18 cellular contexts compared by ENCODE assay signal in the genomic region with DNA sequence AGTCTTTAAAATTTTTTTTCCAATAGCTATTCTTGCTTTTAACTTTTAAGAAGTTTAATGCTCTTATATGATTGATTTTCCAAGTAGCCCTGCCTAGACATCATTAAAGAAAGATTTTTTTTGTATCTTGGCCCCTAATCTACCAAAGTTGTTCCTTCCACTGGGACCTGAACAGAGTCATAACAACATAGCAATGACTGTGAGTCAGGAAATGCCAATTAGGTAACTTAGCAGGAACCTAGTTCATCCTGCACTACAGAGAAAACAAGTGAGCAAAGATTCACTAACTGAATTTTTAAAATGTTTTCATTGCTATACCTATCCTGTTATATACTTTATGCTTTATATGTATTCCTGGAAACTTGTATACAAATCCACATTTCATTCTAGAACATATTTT.
A peak's percentile ranks its signal among the peaks of the same experiment; 100 is the strongest.
DNase-seq lines count a peak whose midpoint lies in the region; ATAC-seq and TF ChIP-seq lines count a peak whose summit lies in the region.
"Had no signal": no experiment of that assay in that cellular context is flagged by ENCODE, and none has a peak within 500 bp of the region (broad histone marks: within the 10 kb centered on the region; RNA-seq: fewer than 3 reads in every experiment).

No MANE protein-coding gene starts in this region.

- H3K23ac ChIP-seq in mesendoderm (ENCODE audit: low read length): no peak overlapping the region

- H3K36me3 ChIP-seq in mesendoderm (ENCODE audit: control insufficient read depth, insufficient read depth, low read length): no peaks in the 10 kb centered on the region
- no peaks in the 10 kb centered on the region for H3K36me3 ChIP-seq in spleen
- H3K36me3 ChIP-seq: BLaER1, colonic mucosa, thyroid gland had no signal

- TF ChIP-seq CTCF in chondrocyte (IDR thresholded peaks at IDR 0.05) (no peak), spleen (IDR thresholded peaks at IDR 0.05 in 8 of 11, conservative IDR thresholded peaks at IDR 0.05 in 3 of 11) (no peak)

- no peaks in the 10 kb centered on the region for H3K79me2 ChIP-seq in mesendoderm (ENCODE audit: control insufficient read depth, insufficient read depth, low read length)

- no peak overlapping the region for H2BK15ac ChIP-seq in mesendoderm (replicated peaks; ENCODE audit: low read depth)

- H3K27ac ChIP-seq in mesendoderm (ENCODE audit: low read depth, low read length) (no peak overlapping the region), spleen (no peak overlapping the region)
- H3K27ac ChIP-seq: BLaER1, colonic mucosa, sigmoid colon, thyroid gland had no signal

- peaks cover 24% of the 10 kb centered on the region for H3K36me3 Mint-ChIP-seq in chondrocyte (ENCODE audit: low read depth)
- H3K36me3 Mint-ChIP-seq: stimulated activated naive B cell treated with anti-CD40 and anti-IgM and Interleukin-4, amounts not matched to agents 10 μg/mL and 1 μg/mL and 100 μg/mL, for 72 hours had no signal

- H3K27me3 ChIP-seq in mesendoderm (ENCODE audit: insufficient read depth, low read length, poor library complexity): no peaks in the 10 kb centered on the region
- no peaks in the 10 kb centered on the region for H3K27me3 ChIP-seq in spleen (replicated peaks in 1 of 7)
- H3K27me3 ChIP-seq: BLaER1, colonic mucosa, sigmoid colon, thyroid gland had no signal

- ATAC-seq in left ventricle myocardium superior: peak; percentile 26
- ATAC-seq in left cardiac atrium: no peak
- no peak for ATAC-seq in GM19324 (IDR thresholded peaks at IDR 0.05; ENCODE audit: low FRiP score, unreplicated experiment)
- ATAC-seq in HG02884 (IDR thresholded peaks at IDR 0.05; ENCODE audit: unreplicated experiment): no peak
- no peak for ATAC-seq in GM18907 (IDR thresholded peaks at IDR 0.05; ENCODE audit: unreplicated experiment)
- ATAC-seq: stimulated activated naive B cell treated with anti-CD40 and anti-IgM and Interleukin-4, amounts not matched to agents 10 μg/mL and 1 μg/mL and 100 μg/mL, for 72 hours had no signal

- no peak overlapping the region for H4K5ac ChIP-seq in mesendoderm (ENCODE audit: low read length)

- H3K4me1 ChIP-seq in mesendoderm (ENCODE audit: control insufficient read depth, low read depth, low read length): no peaks in the 10 kb centered on the region
- no peaks in the 10 kb centered on the region for H3K4me1 ChIP-seq in spleen
- H3K4me1 ChIP-seq: BLaER1, colonic mucosa, sigmoid colon, thyroid gland had no signal

- H3K4me3 Mint-ChIP-seq in chondrocyte (ENCODE audit: unreplicated experiment): no peak overlapping the region
- H3K4me3 Mint-ChIP-seq: stimulated activated naive B cell treated with anti-CD40 and anti-IgM and Interleukin-4, amounts not matched to agents 10 μg/mL and 1 μg/mL and 100 μg/mL, for 72 hours had no signal

- H3K18ac ChIP-seq in mesendoderm (ENCODE audit: low read length): no peak overlapping the region

- DNase-seq in left ventricle myocardium superior (no peak), left cardiac atrium (no peak), chondrocyte (ENCODE audit: low spot score) (no peak), mesendoderm (peak; percentile 19), spleen (no peak)
- DNase-seq: 8988T; activated CD4-positive, alpha-beta T cell treated with anti-CD3 and anti-CD28 coated beads, Interleukin-2, amount 50 U/mL, for 48 hours; activated gamma-delta T cell; Calu3; colonic mucosa; NCI-H526 treated with DMSO at 0.1 percent for 48 hours; sigmoid colon; stimulated activated naive B cell treated with anti-CD40 and anti-IgM and Interleukin-4, amounts not matched to agents 10 μg/mL and 1 μg/mL and 100 μg/mL, for 72 hours; thyroid gland had no signal

- H3K9me3 ChIP-seq in spleen: no peaks in the 10 kb centered on the region
- H3K9me3 ChIP-seq: BLaER1, colonic mucosa, sigmoid colon, thyroid gland had no signal

- H3K79me1 ChIP-seq in mesendoderm (ENCODE audit: low read length): no peaks in the 10 kb centered on the region

- no peak overlapping the region for H3K4me2 ChIP-seq in mesendoderm (ENCODE audit: low read length)
- H3K4me2 ChIP-seq: BLaER1 had no signal

- H3K4me1 Mint-ChIP-seq in chondrocyte (ENCODE audit: low read depth): peaks cover 13% of the 10 kb centered on the region
- H3K4me1 Mint-ChIP-seq: stimulated activated naive B cell treated with anti-CD40 and anti-IgM and Interleukin-4, amounts not matched to agents 10 μg/mL and 1 μg/mL and 100 μg/mL, for 72 hours had no signal

- H3K9me3 Mint-ChIP-seq in chondrocyte (ENCODE audit: low read depth): no peaks in the 10 kb centered on the region
- H3K9me3 Mint-ChIP-seq: stimulated activated naive B cell treated with anti-CD40 and anti-IgM and Interleukin-4, amounts not matched to agents 10 μg/mL and 1 μg/mL and 100 μg/mL, for 72 hours had no signal

- no peaks in the 10 kb centered on the region for H3K27me3 Mint-ChIP-seq in chondrocyte (ENCODE audit: low read depth)
- H3K27me3 Mint-ChIP-seq: stimulated activated naive B cell treated with anti-CD40 and anti-IgM and Interleukin-4, amounts not matched to agents 10 μg/mL and 1 μg/mL and 100 μg/mL, for 72 hours had no signal

- H3K4me3 ChIP-seq in mesendoderm (ENCODE audit: low read length) (no peak overlapping the region), spleen (no peak overlapping the region)
- H3K4me3 ChIP-seq: BLaER1, colonic mucosa, sigmoid colon, thyroid gland had no signal

- no peak overlapping the region for H3K4ac ChIP-seq in mesendoderm (ENCODE audit: low read depth, low read length)

- H4K8ac ChIP-seq in mesendoderm (ENCODE audit: low read depth, low read length): no peak overlapping the region

- H2AK5ac ChIP-seq in mesendoderm (ENCODE audit: low read length): no peak overlapping the region

- no peak overlapping the region for H3K9ac ChIP-seq in mesendoderm (ENCODE audit: low read length)
- H3K9ac ChIP-seq: BLaER1 had no signal

- peak overlapping the region; percentile 6 for H3K27ac Mint-ChIP-seq in chondrocyte (ENCODE audit: unreplicated experiment)
- H3K27ac Mint-ChIP-seq: stimulated activated naive B cell treated with anti-CD40 and anti-IgM and Interleukin-4, amounts not matched to agents 10 μg/mL and 1 μg/mL and 100 μg/mL, for 72 hours had no signal

- no peak overlapping the region for H2BK5ac ChIP-seq in mesendoderm (ENCODE audit: low read length)

- no peak overlapping the region for H3K56ac ChIP-seq in mesendoderm (ENCODE audit: low read length)

- H2BK120ac ChIP-seq in mesendoderm (ENCODE audit: low read depth, low read length): no peak overlapping the region

- intact Hi-C loops in left ventricle myocardium superior (cut with micrococcal nuclease) (no loop called here), left cardiac atrium (cut with DNase I) (no loop called here), spleen (cut with DNase I; ENCODE audit: low total_unique reads) (no loop called here)

- no peak for TF ChIP-seq POLR2A in spleen (IDR thresholded peaks at IDR 0.05)
